27 cellular contexts compared by ENCODE assay signal in genomic region chr17:56322991-56323390, GRCh38.
"Had no signal": no experiment of that assay in that cellular context is flagged by ENCODE, and none has a peak within 500 bp of the region (broad histone marks: within the 10 kb centered on the region; RNA-seq: fewer than 3 reads in every experiment).

No MANE protein-coding gene starts in this region.

- H3K4me1 ChIP-seq: adrenal gland, body of pancreas had no signal

- H3K9me3 ChIP-seq: adrenal gland, body of pancreas had no signal

- H3K36me3 ChIP-seq: adrenal gland, cardiac muscle cell, WERI-Rb-1 had no signal

- H3K27ac ChIP-seq: adrenal gland, body of pancreas, cardiac muscle cell, dorsolateral prefrontal cortex, WERI-Rb-1 had no signal

- H3K4me3 ChIP-seq: adrenal gland, body of pancreas, cardiac muscle cell, coronary artery, dorsolateral prefrontal cortex had no signal

- ATAC-seq: activated CD4-positive, CD25-positive, alpha-beta regulatory T cell treated with anti-CD3 and anti-CD28 coated beads, Interleukin-2, amount 50 U/mL, for 24 hours; activated CD8-positive, alpha-beta T cell treated with anti-CD3 and anti-CD28 coated beads for 36 hours; activated naive CD8-positive, alpha-beta T cell treated with anti-CD3 and anti-CD28 coated beads, Interleukin-2, amount 50 U/mL, for 24 hours; activated T-cell treated with anti-CD3 and anti-CD28 coated beads, Interleukin-2, amount 50 U/mL, for 4 hours; activated T-helper 17 cell treated with anti-CD3 and anti-CD28 coated beads, Interleukin-2, amount 50 U/mL, for 72 hours; body of pancreas; esophagus mucosa; T-helper 17 cell had no signal

- DNase-seq: activated B cell treated with CpG ODN at 0.5 μM for 24 hours; activated CD4-positive, alpha-beta T cell treated with anti-CD3 and anti-CD28 coated beads for 48 hours; activated CD4-positive, alpha-beta T cell treated with anti-CD3 and anti-CD28 coated beads, Interleukin-2, amount 50 U/mL, for 1 hour; activated CD4-positive, alpha-beta T cell treated with anti-CD3 and anti-CD28 coated beads, Interleukin-2, amount 50 U/mL, for 48 hours; activated CD8-positive, alpha-beta memory T cell treated with anti-CD3 and anti-CD28 coated beads for 24 hours; activated CD8-positive, alpha-beta T cell treated with anti-CD3 and anti-CD28 coated beads for 36 hours; activated effector memory CD4-positive, alpha-beta T cell treated with Interleukin-2 at 50 U/mL for 16 hours; activated naive CD4-positive, alpha-beta T cell treated with anti-CD3 and anti-CD28 coated beads for 36 hours; activated naive CD8-positive, alpha-beta T cell treated with anti-CD3 and anti-CD28 coated beads for 36 hours; activated naive CD8-positive, alpha-beta T cell treated with anti-CD3 and anti-CD28 coated beads, Interleukin-2, amount 50 U/mL, for 24 hours; activated T-cell treated with anti-CD3 and anti-CD28 coated beads, Interleukin-2, amount 50 U/mL, for 4 hours; adrenal gland; amygdala; aorta; body of pancreas; dorsolateral prefrontal cortex; effector memory CD4-positive, alpha-beta T cell; endodermal cell; T-helper 1 cell; T-helper 17 cell; T1000; WERI-Rb-1 had no signal

- H3K27me3 ChIP-seq: adrenal gland, body of pancreas had no signal
